10 cellular contexts compared by ENCODE assay signal in genomic region chr22:25255169-25255568, GRCh38. TPM values are rescaled to one million over a fixed set of nuclear protein-coding genes. Genes with fewer than 3 reads are reported as not detected.
"Had no signal": no experiment of that assay in that cellular context is flagged by ENCODE, and none has a peak within 500 bp of the region (broad histone marks: within the 10 kb centered on the region; RNA-seq: fewer than 3 reads in every experiment).

No MANE protein-coding gene starts in this region.

RNA-seq across cellular contexts. Expression of gene CRYBB2, which starts 35.7 kb away (rescaled TPM):
- total RNA-seq: OCI-LY7; PC-3; Right ventricle myocardium inferior; Right ventricle myocardium superior; RPMI7951; SK-MEL-5; T-cell; T-helper 1 cell treated with Interleukin-12 subunit alpha and Interleukin-12 subunit beta and Interleukin-4 antibody, amounts not matched to agents 30 ng/mL and 1 ng/mL, for 36 hours had no signal

RNA-seq across cellular contexts. Expression of gene CRYBB3, which starts 55.5 kb away (rescaled TPM):
- total RNA-seq: OCI-LY7; Right ventricle myocardium inferior; Right ventricle myocardium superior; RPMI7951; SJCRH30; SJSA1; T-helper 1 cell treated with Interleukin-12 subunit alpha and Interleukin-12 subunit beta and Interleukin-4 antibody, amounts not matched to agents 30 ng/mL and 1 ng/mL, for 36 hours had no signal
